In genomic region chr11:77515483-77515882, GRCh38 we compare ENCODE assay signal across 24 cellular contexts. TPM values are rescaled to one million over a fixed set of nuclear protein-coding genes. Genes with fewer than 3 reads are reported as not detected.
DNase-seq lines count a peak whose midpoint lies in the region; ATAC-seq lines count a peak whose summit lies in the region.
"Had no signal": no experiment of that assay in that cellular context is flagged by ENCODE, and none has a peak within 500 bp of the region (broad histone marks: within the 10 kb centered on the region; RNA-seq: fewer than 3 reads in every experiment).

No MANE protein-coding gene starts in this region.

- DNase-seq in COLO668 (lab: John Stamatoyannopoulos, UW; ENCODE audit: unreplicated experiment) = peak; percentile 13
- DNase-seq in DMS53 (lab: John Stamatoyannopoulos, UW) = peak; percentile 98
- peak; percentile 78 for DNase-seq in NCI-H69 (lab: John Stamatoyannopoulos, UW)
- DNase-seq in left colon = peak in 1 of 2 donors; percentile 34
- DNase-seq in activated naive CD4-positive, alpha-beta T cell treated with Interleukin-2 at 50 U/mL for 16 hours = no peak
- no peak for DNase-seq in activated CD4-positive, alpha-beta T cell treated with anti-CD3 and anti-CD28 coated beads for 36 hours
- DNase-seq: activated CD4-positive, alpha-beta T cell treated with anti-CD3 and anti-CD28 coated beads for 48 hours; hippocampal formation; mammary epithelial cell; MM.1S; NCI-H2107; NCI-H446; nephron progenitor cell; NK-92 treated with Interleukin-12 subunit alpha and Interleukin-12 subunit beta, amount 100 ng/mL, for 24 hours; SJCRH30; stimulated activated CD4-positive, alpha-beta T cell treated with anti-CD3 and anti-CD28 coated beads, Interleukin-15, amount 100 ng/mL, for 24 hours; T-helper 9 cell had no signal

- H3K27me3 Mint-ChIP-seq in activated CD4-positive, alpha-beta T cell treated with anti-CD3 and anti-CD28 coated beads for 36 hours = peaks cover 4% of the 10 kb centered on the region
- H3K27me3 Mint-ChIP-seq: type B pancreatic cell had no signal

- POLR2A ChIA-PET in activated CD4-positive, alpha-beta T cell treated with anti-CD3 and anti-CD28 coated beads for 36 hours (lab: Charles Lee) = no interaction called here

- ATAC-seq in left colon (peak; percentile 100), HG03095 (IDR thresholded peaks at IDR 0.05; ENCODE audit: unreplicated experiment) (no peak)
- ATAC-seq in activated CD4-positive, alpha-beta T cell treated with anti-CD3 and anti-CD28 coated beads for 36 hours = no peak
- ATAC-seq: activated naive CD4-positive, alpha-beta T cell treated with anti-CD3 and anti-CD28 coated beads, Interleukin-2, amount 50 U/mL, for 72 hours; gastroesophageal sphincter; K562; stimulated activated effector memory CD8-positive, alpha-beta T cell treated with anti-CD3 and anti-CD28 coated beads, Interleukin-12 subunit alpha, Interleukin-12 subunit beta, amount 100 ng/mL, for 72 hours had no signal

- intact Hi-C loops in left colon (cut with DNase I, micrococcal nuclease) = no loop called here
- intact Hi-C loops in activated CD4-positive, alpha-beta T cell treated with anti-CD3 and anti-CD28 coated beads for 36 hours (cut with DNase I, micrococcal nuclease) = no loop called here

- H3K9me3 Mint-ChIP-seq in activated CD4-positive, alpha-beta T cell treated with anti-CD3 and anti-CD28 coated beads for 36 hours (ENCODE audit: low read depth) = no peaks in the 10 kb centered on the region
- H3K9me3 Mint-ChIP-seq: activated naive CD4-positive, alpha-beta T cell treated with anti-CD3 and anti-CD28 coated beads, Interleukin-2, amount 50 U/mL, for 72 hours; activated T-helper 2 cell treated with anti-CD3 and anti-CD28 coated beads, Interferon-gamma antibody, Interleukin-2, Interleukin-4, amounts not matched to agents 10 μg/mL and 5 μg/mL and 100 μg/mL, durations not matched to agents 14 hours and 24 hours and 36 hours; stimulated activated effector memory CD8-positive, alpha-beta T cell treated with anti-CD3 and anti-CD28 coated beads, Interleukin-12 subunit alpha, Interleukin-12 subunit beta, amount 100 ng/mL, for 72 hours; type B pancreatic cell had no signal

- H3K4me1 Mint-ChIP-seq in activated CD4-positive, alpha-beta T cell treated with anti-CD3 and anti-CD28 coated beads for 36 hours = no peaks in the 10 kb centered on the region
- H3K4me1 Mint-ChIP-seq: nephron progenitor cell; stimulated activated effector memory CD8-positive, alpha-beta T cell treated with anti-CD3 and anti-CD28 coated beads, Interleukin-12 subunit alpha, Interleukin-12 subunit beta, amount 100 ng/mL, for 72 hours had no signal

- no peaks in the 10 kb centered on the region for H3K36me3 Mint-ChIP-seq in activated CD4-positive, alpha-beta T cell treated with anti-CD3 and anti-CD28 coated beads for 36 hours (ENCODE audit: low read depth)
- H3K36me3 Mint-ChIP-seq: activated naive CD4-positive, alpha-beta T cell treated with anti-CD3 and anti-CD28 coated beads, Interleukin-2, amount 50 U/mL, for 72 hours; stimulated activated effector memory CD8-positive, alpha-beta T cell treated with anti-CD3 and anti-CD28 coated beads, Interleukin-12 subunit alpha, Interleukin-12 subunit beta, amount 100 ng/mL, for 72 hours; type B pancreatic cell had no signal

- no peak overlapping the region for H3K4me3 Mint-ChIP-seq in activated CD4-positive, alpha-beta T cell treated with anti-CD3 and anti-CD28 coated beads for 36 hours
- H3K4me3 Mint-ChIP-seq: nephron progenitor cell; stimulated activated effector memory CD8-positive, alpha-beta T cell treated with anti-CD3 and anti-CD28 coated beads, Interleukin-12 subunit alpha, Interleukin-12 subunit beta, amount 100 ng/mL, for 72 hours; type B pancreatic cell had no signal

- CTCF ChIA-PET in activated CD4-positive, alpha-beta T cell treated with anti-CD3 and anti-CD28 coated beads for 36 hours (lab: Charles Lee) = no interaction called here

- no peak overlapping the region for H3K27ac Mint-ChIP-seq in activated CD4-positive, alpha-beta T cell treated with anti-CD3 and anti-CD28 coated beads for 36 hours
- H3K27ac Mint-ChIP-seq: activated naive CD4-positive, alpha-beta T cell treated with anti-CD3 and anti-CD28 coated beads, Interleukin-2, amount 50 U/mL, for 72 hours; activated T-helper 2 cell treated with anti-CD3 and anti-CD28 coated beads, Interferon-gamma antibody, Interleukin-2, Interleukin-4, amounts not matched to agents 10 μg/mL and 5 μg/mL and 100 μg/mL, durations not matched to agents 14 hours and 24 hours and 36 hours; nephron progenitor cell; stimulated activated effector memory CD8-positive, alpha-beta T cell treated with anti-CD3 and anti-CD28 coated beads, Interleukin-12 subunit alpha, Interleukin-12 subunit beta, amount 100 ng/mL, for 72 hours; type B pancreatic cell had no signal

RNA-seq across cellular contexts. Expression of gene PAK1, which starts 41.6 kb away (rescaled TPM):
- total RNA-seq in left colon = 100 to 1,000 TPM; 110 to 124 TPM
- total RNA-seq in activated CD4-positive, alpha-beta T cell treated with anti-CD3 and anti-CD28 coated beads for 36 hours = 10 to 100 TPM; 38.2 to 43.9 TPM

Comparison
In these comparisons a context has a peak if more than half of its experiments do, and no peak if none do; other contexts are left out.
1. DNase-seq: peak in COLO668 (single experiment), DMS53 (single experiment) and NCI-H69 (single experiment); none in activated naive CD4-positive, alpha-beta T cell treated with Interleukin-2 at 50 U/mL for 16 hours (single experiment) and activated CD4-positive, alpha-beta T cell treated with anti-CD3 and anti-CD28 coated beads for 36 hours (single experiment).